In genomic region chr10:13587367-13587766, GRCh38 we compare ENCODE assay signal across 2 cellular contexts.
TF ChIP-seq lines count a peak whose summit lies in the region.

No MANE protein-coding gene starts in this region.

TF ChIP-seq in A549, 52 proteins besides CTCF, POLR2A, EP300 and RAD21 (continued from another document):
- no peak for TF ChIP-seq ZFP36 (IDR thresholded peaks at IDR 0.05; ENCODE audit: borderline replicate concordance, partially characterized antibody)
- TF ChIP-seq HMGXB4 (CRISPR knock-in tag; IDR thresholded peaks at IDR 0.05; ENCODE audit: borderline replicate concordance): no peak
- TF ChIP-seq, protein P1, sequence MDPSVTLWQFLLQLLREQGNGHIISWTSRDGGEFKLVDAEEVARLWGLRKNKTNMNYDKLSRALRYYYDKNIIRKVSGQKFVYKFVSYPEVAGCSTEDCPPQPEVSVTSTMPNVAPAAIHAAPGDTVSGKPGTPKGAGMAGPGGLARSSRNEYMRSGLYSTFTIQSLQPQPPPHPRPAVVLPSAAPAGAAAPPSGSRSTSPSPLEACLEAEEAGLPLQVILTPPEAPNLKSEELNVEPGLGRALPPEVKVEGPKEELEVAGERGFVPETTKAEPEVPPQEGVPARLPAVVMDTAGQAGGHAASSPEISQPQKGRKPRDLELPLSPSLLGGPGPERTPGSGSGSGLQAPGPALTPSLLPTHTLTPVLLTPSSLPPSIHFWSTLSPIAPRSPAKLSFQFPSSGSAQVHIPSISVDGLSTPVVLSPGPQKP (IDR thresholded peaks at IDR 0.05; ENCODE audit: low read depth, low read length): no peak
- TF ChIP-seq BHLHE40 (IDR thresholded peaks at IDR 0.05; ENCODE audit: low read depth, low read length): no peak
- TF ChIP-seq, protein P2, sequence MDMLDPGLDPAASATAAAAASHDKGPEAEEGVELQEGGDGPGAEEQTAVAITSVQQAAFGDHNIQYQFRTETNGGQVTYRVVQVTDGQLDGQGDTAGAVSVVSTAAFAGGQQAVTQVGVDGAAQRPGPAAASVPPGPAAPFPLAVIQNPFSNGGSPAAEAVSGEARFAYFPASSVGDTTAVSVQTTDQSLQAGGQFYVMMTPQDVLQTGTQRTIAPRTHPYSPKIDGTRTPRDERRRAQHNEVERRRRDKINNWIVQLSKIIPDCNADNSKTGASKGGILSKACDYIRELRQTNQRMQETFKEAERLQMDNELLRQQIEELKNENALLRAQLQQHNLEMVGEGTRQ (IDR thresholded peaks at IDR 0.05): no peak
- TF ChIP-seq, protein P3, sequence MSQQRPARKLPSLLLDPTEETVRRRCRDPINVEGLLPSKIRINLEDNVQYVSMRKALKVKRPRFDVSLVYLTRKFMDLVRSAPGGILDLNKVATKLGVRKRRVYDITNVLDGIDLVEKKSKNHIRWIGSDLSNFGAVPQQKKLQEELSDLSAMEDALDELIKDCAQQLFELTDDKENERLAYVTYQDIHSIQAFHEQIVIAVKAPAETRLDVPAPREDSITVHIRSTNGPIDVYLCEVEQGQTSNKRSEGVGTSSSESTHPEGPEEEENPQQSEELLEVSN (IDR thresholded peaks at IDR 0.05; ENCODE audit: borderline replicate concordance, low read depth): no peak
- no peak for TF ChIP-seq MYC (IDR thresholded peaks at IDR 0.05; ENCODE audit: borderline replicate concordance, low read length)
- TF ChIP-seq JUN (IDR thresholded peaks at IDR 0.05): no peak
- no peak for TF ChIP-seq NR3C1 (IDR thresholded peaks at IDR 0.05)
- no peak for TF ChIP-seq ZNF302 (CRISPR knock-in tag; IDR thresholded peaks at IDR 0.05)

TF ChIP-seq in GM23338, 12 proteins besides CTCF, POLR2A, EP300 and RAD21 (continued from another document):
- TF ChIP-seq ZNF462 (CRISPR knock-in tag; IDR thresholded peaks at IDR 0.05): no peak
- no peak for TF ChIP-seq CREB1 (CRISPR knock-in tag; IDR thresholded peaks at IDR 0.05; ENCODE audit: low read depth)
- TF ChIP-seq REST (IDR thresholded peaks at IDR 0.05; ENCODE audit: unreplicated experiment): no peak
- no peak for TF ChIP-seq NANOG (IDR thresholded peaks at IDR 0.05; ENCODE audit: borderline replicate concordance)
- TF ChIP-seq POLR2AphosphoS5 (IDR thresholded peaks at IDR 0.05; ENCODE audit: low read depth): no peak
- no peak for TF ChIP-seq STAT1 (IDR thresholded peaks at IDR 0.05; ENCODE audit: unreplicated experiment)
- no peak for TF ChIP-seq EZH2phosphoT487 (IDR thresholded peaks at IDR 0.05; ENCODE audit: unreplicated experiment)
